Comparison of ENCODE assay signal across 8 cellular contexts in genomic region chr12:13211859-13212664, GRCh38. TPM values are rescaled to one million over a fixed set of nuclear protein-coding genes. Genes with fewer than 3 reads are reported as not detected.
DNase-seq lines count a peak whose midpoint lies in the region; ATAC-seq and TF ChIP-seq lines count a peak whose summit lies in the region.

No MANE protein-coding gene starts in this region.

- no peak overlapping the region for H3K4me3 ChIP-seq in Loucy (ENCODE audit: low read length, poor library complexity, severe bottlenecking)
- no peak overlapping the region for H3K4me3 ChIP-seq in SJSA1
- no peak overlapping the region for H3K4me3 ChIP-seq in psoas muscle

- ATAC-seq in psoas muscle (peak in 3 of 4 donors; percentile 40 to 76 (median 59)), GM18861 (IDR thresholded peaks at IDR 0.05; ENCODE audit: unreplicated experiment) (no peak), HG03280 (IDR thresholded peaks at IDR 0.05; ENCODE audit: unreplicated experiment) (no peak)

- intact Hi-C loops in psoas muscle (cut with DNase I) = loop anchor here (1.0 to 10.0 kb wide), 5 partner anchors 117 to 425 kb away; partner anchors contain the start of gene APOLD1 (in 1 of the 2)

- in situ Hi-C loops in G401 (cut with HindIII; ENCODE audit: low sequenced_read_pairs) = no loop called here

- H3K27me3 ChIP-seq in Loucy (ENCODE audit: insufficient read depth, low read length, poor library complexity, severe bottlenecking) = no peaks in the 10 kb centered on the region
- no peaks in the 10 kb centered on the region for H3K27me3 ChIP-seq in SJSA1 (replicated peaks)
- no peaks in the 10 kb centered on the region for H3K27me3 ChIP-seq in psoas muscle (ENCODE audit: insufficient read depth in 3 of 3, low read length in 2 of 3)

- H3K9me3 ChIP-seq in Loucy (ENCODE audit: insufficient read depth, low read depth, low read length) = no peaks in the 10 kb centered on the region
- no peaks in the 10 kb centered on the region for H3K9me3 ChIP-seq in SJSA1 (replicated peaks)
- no peaks in the 10 kb centered on the region for H3K9me3 ChIP-seq in psoas muscle

- H4K20me1 ChIP-seq in Loucy (ENCODE audit: insufficient read depth, low read length, poor library complexity, severe bottlenecking) = no peaks in the 10 kb centered on the region

- H3K79me2 ChIP-seq in Loucy (ENCODE audit: insufficient read depth, low read length) = peaks cover 8% of the 10 kb centered on the region; the same call in 1 of the 2 replicates

- peak overlapping the region; percentile 73 for H2AFZ ChIP-seq in Loucy (ENCODE audit: low read length)

- H3K4me1 ChIP-seq in Loucy (ENCODE audit: insufficient read depth, low read length, poor library complexity, severe bottlenecking) (peaks cover 18% of the 10 kb centered on the region), SJSA1 (replicated peaks) (peaks cover 93% of the 10 kb centered on the region), psoas muscle (peaks cover 19% of the 10 kb centered on the region)

- H3K9me2 ChIP-seq in Loucy (replicated peaks; ENCODE audit: low read depth, low read length) = no peaks in the 10 kb centered on the region

- H3F3A ChIP-seq in Loucy (ENCODE audit: low read depth) = no peaks in the 10 kb centered on the region

- WGBS in psoas muscle, 3 donors = 55 to 66% (median 62%) methylated on average over 8 of the region's 8 CpGs

- TF ChIP-seq CTCF in Loucy (conservative IDR thresholded peaks at IDR 0.05; ENCODE audit: low read length) (peak; percentile 94), psoas muscle (IDR thresholded peaks at IDR 0.05) (peak; percentile 72)

- peak overlapping the region; percentile 34 for H3K9ac ChIP-seq in Loucy (ENCODE audit: low read depth, low read length, poor library complexity, severe bottlenecking)

- H3K36me3 ChIP-seq in Loucy (ENCODE audit: insufficient read depth, low read length) = peaks cover 31% of the 10 kb centered on the region; the same call in 1 of the 2 replicates
- peaks cover 57% of the 10 kb centered on the region for H3K36me3 ChIP-seq in SJSA1
- peaks cover 0 to 48% of the 10 kb centered on the region in 2 donors for H3K36me3 ChIP-seq in psoas muscle (ENCODE audit: insufficient read depth in 1 of 2, low read depth in 1 of 2)

- DNase-seq in G401 (ENCODE audit: low spot score) (peak; percentile 82), SJSA1 (ENCODE audit: low read depth in 1 of 2, low spot score in 2 of 2) (peak; percentile 64 to 78), glomerular visceral epithelial cell (ENCODE audit: extremely low spot score) (peak; percentile 69), psoas muscle (no peak)
- peak; percentile 56 for DNase-seq in activated gamma-delta T cell treated with anti-CD3 and anti-CD28 coated beads, Interleukin-2, amount 50 U/mL, for 16 hours (ENCODE audit: low read depth)

- H3K27ac ChIP-seq in SJSA1 = peak overlapping the region; percentile 47
- no peak overlapping the region for H3K27ac ChIP-seq in psoas muscle

- H3K4me2 ChIP-seq in Loucy (ENCODE audit: low read depth, low read length, poor library complexity, severe bottlenecking) = peak overlapping the region; percentile 6

RNA-seq across cellular contexts. Expression of gene EMP1, which starts 15.5 kb away (rescaled TPM):
- 607 and 806 TPM in 2 replicates for total RNA-seq in G401 (2014; rRNA removed; shearing (Covaris generic))
- total RNA-seq in SJSA1 (2014; rRNA removed; shearing (Covaris generic)) = 45.2 and 159 TPM in 2 replicates
- 100 to 1,000 TPM in 1 of 4 donors, 10 to 100 TPM in 3; 49.8 to 123 (median 74.1) TPM for total RNA-seq in psoas muscle
- polyA plus RNA-seq in psoas muscle = 10 to 100 TPM; 11.0 to 28.3 (median 14.4) TPM

Comparison
In these comparisons a context has a peak if more than half of its experiments do, and no peak if none do; other contexts are left out.
1. DNase-seq: peak in G401 (single experiment), SJSA1 (2 of 2), activated gamma-delta T cell treated with anti-CD3 and anti-CD28 coated beads, Interleukin-2, amount 50 U/mL, for 16 hours (single experiment) and glomerular visceral epithelial cell (single experiment); none in psoas muscle (0 of 2).
2. ATAC-seq: peak in psoas muscle (3 of 4); none in GM18861 (single experiment) and HG03280 (single experiment).